In genomic region chr2:219034823-219035222, GRCh38 we compare ENCODE assay signal across 2 cellular contexts.
TF ChIP-seq lines count a peak whose summit lies in the region.

No MANE protein-coding gene starts in this region.

TF ChIP-seq in HCT116, 20 proteins besides CTCF, POLR2A, EP300 and RAD21:
- TF ChIP-seq EGR1 (IDR thresholded peaks at IDR 0.05; ENCODE audit: low read depth) (no peak), ZBTB33 (IDR thresholded peaks at IDR 0.05; ENCODE audit: extremely low read depth, insufficient replicate concordance, low read length) (no peak), POLR2AphosphoS5 (IDR thresholded peaks at IDR 0.05; ENCODE audit: low read depth, low read length) (no peak), EZH2phosphoT487 (IDR thresholded peaks at IDR 0.05; ENCODE audit: borderline replicate concordance) (no peak), SIN3A (IDR thresholded peaks at IDR 0.05; ENCODE audit: low read depth) (no peak), ELF1 (IDR thresholded peaks at IDR 0.05; ENCODE audit: borderline replicate concordance, low read depth) (no peak), YY1 (IDR thresholded peaks at IDR 0.05; ENCODE audit: extremely low read depth, insufficient replicate concordance, low read depth, low read length) (no peak), SP1 (IDR thresholded peaks at IDR 0.05; ENCODE audit: low read depth) (no peak), JUND (IDR thresholded peaks at IDR 0.05) (no peak), REST (IDR thresholded peaks at IDR 0.05; ENCODE audit: low read depth) (no peak), CBX3 (IDR thresholded peaks at IDR 0.05; ENCODE audit: low read depth) (no peak), SRF (IDR thresholded peaks at IDR 0.05; ENCODE audit: low read depth) (no peak), CEBPB (IDR thresholded peaks at IDR 0.05; ENCODE audit: low read depth) (no peak)

TF ChIP-seq in H1, 55 proteins besides CTCF, POLR2A, EP300 and RAD21:
- TF ChIP-seq ATF3 (IDR thresholded peaks at IDR 0.05; ENCODE audit: insufficient read depth, low read depth, low read length) (no peak), ASH2L (IDR thresholded peaks at IDR 0.05; ENCODE audit: low read length) (no peak), RBBP5 (IDR thresholded peaks at IDR 0.05; ENCODE audit: borderline replicate concordance, low read depth, low read length) (no peak), PHF8 (conservative IDR thresholded peaks at IDR 0.05; ENCODE audit: low read depth, low read length) (no peak), RXRA (IDR thresholded peaks at IDR 0.05; ENCODE audit: insufficient read depth, low read depth, low read length) (no peak), POU5F1 (IDR thresholded peaks at IDR 0.05; ENCODE audit: low read depth, low read length) (no peak), USF2 (IDR thresholded peaks at IDR 0.05; ENCODE audit: low read length) (no peak), SP4 (IDR thresholded peaks at IDR 0.05; ENCODE audit: low read length) (no peak), MAX (IDR thresholded peaks at IDR 0.05) (no peak), EZH2 (IDR thresholded peaks at IDR 0.05; ENCODE audit: low read depth, low read length, severe bottlenecking) (no peak), TEAD4 (IDR thresholded peaks at IDR 0.05; ENCODE audit: low read depth, low read length) (no peak), NANOG (IDR thresholded peaks at IDR 0.05; ENCODE audit: insufficient read depth, low read depth, low read length, poor library complexity, severe bottlenecking) (no peak), CREB1 (IDR thresholded peaks at IDR 0.05) (no peak), TAF1 (IDR thresholded peaks at IDR 0.05; ENCODE audit: low read depth, low read length) (no peak), YY1 (IDR thresholded peaks at IDR 0.05; ENCODE audit: low read depth, low read length) (no peak), CHD1 (IDR thresholded peaks at IDR 0.05; ENCODE audit: low read depth, low read length) (no peak)
